ENCODE assay signal across 1 cellular context in genomic region chr11:57741132-57742086, GRCh38.
TF ChIP-seq lines count a peak whose summit lies in the region.

A gene with protein sequence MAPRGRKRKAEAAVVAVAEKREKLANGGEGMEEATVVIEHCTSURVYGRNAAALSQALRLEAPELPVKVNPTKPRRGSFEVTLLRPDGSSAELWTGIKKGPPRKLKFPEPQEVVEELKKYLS (plus strand): TSS chr11:57741491. CDS start chr11:57741596, 105 bp downstream.

TF ChIP-seq in WTC11, 78 proteins besides CTCF, POLR2A, EP300 and RAD21 (continued from another document):
- TF ChIP-seq KAT7 (CRISPR knock-in tag; IDR thresholded peaks at IDR 0.05; ENCODE audit: borderline replicate concordance) (peak; percentile 94; the same call in 1 of the 2 replicates), ATF2 (CRISPR knock-in tag; IDR thresholded peaks at IDR 0.05; ENCODE audit: borderline replicate concordance, low read depth) (no peak), ETV6 (CRISPR knock-in tag; IDR thresholded peaks at IDR 0.05) (peak; percentile 99), ERG (CRISPR knock-in tag; IDR thresholded peaks at IDR 0.05) (no peak; the same call in 1 of the 2 replicates), ZNF281 (CRISPR knock-in tag; IDR thresholded peaks at IDR 0.05) (peak; percentile 57; the same call in 1 of the 2 replicates), E2F4 (CRISPR knock-in tag; IDR thresholded peaks at IDR 0.05; ENCODE audit: borderline replicate concordance, low read depth) (peak; percentile 92), RORB (CRISPR knock-in tag; IDR thresholded peaks at IDR 0.05) (no peak), MAX (CRISPR knock-in tag; IDR thresholded peaks at IDR 0.05) (peak; percentile 98), MYBL2 (CRISPR knock-in tag; IDR thresholded peaks at IDR 0.05) (peak; percentile 96), ZNF219 (CRISPR knock-in tag; IDR thresholded peaks at IDR 0.05; ENCODE audit: borderline replicate concordance) (no peak; the same call in 1 of the 2 replicates), PRDM15 (CRISPR knock-in tag; IDR thresholded peaks at IDR 0.05) (no peak), OVOL2 (CRISPR knock-in tag; IDR thresholded peaks at IDR 0.05; ENCODE audit: borderline replicate concordance) (0 out of 2 replicates have a peak, but pooled peaks have one; percentile 54), ATF3 (CRISPR knock-in tag; conservative IDR thresholded peaks at IDR 0.05) (no peak), NFATC4 (CRISPR knock-in tag; IDR thresholded peaks at IDR 0.05) (peak; percentile 73; the same call in 1 of the 2 replicates), NR2C2 (CRISPR knock-in tag; IDR thresholded peaks at IDR 0.05) (no peak), SOX15 (CRISPR knock-in tag; IDR thresholded peaks at IDR 0.05) (no peak), ZNF423 (CRISPR knock-in tag; IDR thresholded peaks at IDR 0.05) (no peak), TCF7 (CRISPR knock-in tag; IDR thresholded peaks at IDR 0.05; ENCODE audit: low read depth) (peak; percentile 91; the same call in 1 of the 2 replicates), GTF2I (CRISPR knock-in tag; conservative IDR thresholded peaks at IDR 0.05) (no peak), ZNF512 (CRISPR knock-in tag; IDR thresholded peaks at IDR 0.05; ENCODE audit: borderline replicate concordance) (no peak), PRRX2 (CRISPR knock-in tag; IDR thresholded peaks at IDR 0.05) (peak; percentile 78), NFYB (CRISPR knock-in tag; conservative IDR thresholded peaks at IDR 0.05; ENCODE audit: low read depth) (peak; percentile 38; the same call in 1 of the 2 replicates), GRHL2 (CRISPR knock-in tag; IDR thresholded peaks at IDR 0.05; ENCODE audit: insufficient replicate concordance, severe bottlenecking) (no peak), FOXJ3 (CRISPR knock-in tag; IDR thresholded peaks at IDR 0.05; ENCODE audit: borderline replicate concordance) (0 out of 2 replicates have a peak, but pooled peaks have one; percentile 51), GABPB1 (CRISPR knock-in tag; IDR thresholded peaks at IDR 0.05) (peak; percentile 82), HMGA2 (CRISPR knock-in tag; IDR thresholded peaks at IDR 0.05) (no peak; the same call in 1 of the 2 replicates), PREB (CRISPR knock-in tag; IDR thresholded peaks at IDR 0.05; ENCODE audit: borderline replicate concordance) (no peak)
- TF ChIP-seq, protein P1, sequence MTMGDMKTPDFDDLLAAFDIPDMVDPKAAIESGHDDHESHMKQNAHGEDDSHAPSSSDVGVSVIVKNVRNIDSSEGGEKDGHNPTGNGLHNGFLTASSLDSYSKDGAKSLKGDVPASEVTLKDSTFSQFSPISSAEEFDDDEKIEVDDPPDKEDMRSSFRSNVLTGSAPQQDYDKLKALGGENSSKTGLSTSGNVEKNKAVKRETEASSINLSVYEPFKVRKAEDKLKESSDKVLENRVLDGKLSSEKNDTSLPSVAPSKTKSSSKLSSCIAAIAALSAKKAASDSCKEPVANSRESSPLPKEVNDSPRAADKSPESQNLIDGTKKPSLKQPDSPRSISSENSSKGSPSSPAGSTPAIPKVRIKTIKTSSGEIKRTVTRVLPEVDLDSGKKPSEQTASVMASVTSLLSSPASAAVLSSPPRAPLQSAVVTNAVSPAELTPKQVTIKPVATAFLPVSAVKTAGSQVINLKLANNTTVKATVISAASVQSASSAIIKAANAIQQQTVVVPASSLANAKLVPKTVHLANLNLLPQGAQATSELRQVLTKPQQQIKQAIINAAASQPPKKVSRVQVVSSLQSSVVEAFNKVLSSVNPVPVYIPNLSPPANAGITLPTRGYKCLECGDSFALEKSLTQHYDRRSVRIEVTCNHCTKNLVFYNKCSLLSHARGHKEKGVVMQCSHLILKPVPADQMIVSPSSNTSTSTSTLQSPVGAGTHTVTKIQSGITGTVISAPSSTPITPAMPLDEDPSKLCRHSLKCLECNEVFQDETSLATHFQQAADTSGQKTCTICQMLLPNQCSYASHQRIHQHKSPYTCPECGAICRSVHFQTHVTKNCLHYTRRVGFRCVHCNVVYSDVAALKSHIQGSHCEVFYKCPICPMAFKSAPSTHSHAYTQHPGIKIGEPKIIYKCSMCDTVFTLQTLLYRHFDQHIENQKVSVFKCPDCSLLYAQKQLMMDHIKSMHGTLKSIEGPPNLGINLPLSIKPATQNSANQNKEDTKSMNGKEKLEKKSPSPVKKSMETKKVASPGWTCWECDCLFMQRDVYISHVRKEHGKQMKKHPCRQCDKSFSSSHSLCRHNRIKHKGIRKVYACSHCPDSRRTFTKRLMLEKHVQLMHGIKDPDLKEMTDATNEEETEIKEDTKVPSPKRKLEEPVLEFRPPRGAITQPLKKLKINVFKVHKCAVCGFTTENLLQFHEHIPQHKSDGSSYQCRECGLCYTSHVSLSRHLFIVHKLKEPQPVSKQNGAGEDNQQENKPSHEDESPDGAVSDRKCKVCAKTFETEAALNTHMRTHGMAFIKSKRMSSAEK (CRISPR knock-in tag; IDR thresholded peaks at IDR 0.05; ENCODE audit: borderline replicate concordance) = peak; percentile 61; the same call in 1 of the 2 replicates
- TF ChIP-seq, protein P2, sequence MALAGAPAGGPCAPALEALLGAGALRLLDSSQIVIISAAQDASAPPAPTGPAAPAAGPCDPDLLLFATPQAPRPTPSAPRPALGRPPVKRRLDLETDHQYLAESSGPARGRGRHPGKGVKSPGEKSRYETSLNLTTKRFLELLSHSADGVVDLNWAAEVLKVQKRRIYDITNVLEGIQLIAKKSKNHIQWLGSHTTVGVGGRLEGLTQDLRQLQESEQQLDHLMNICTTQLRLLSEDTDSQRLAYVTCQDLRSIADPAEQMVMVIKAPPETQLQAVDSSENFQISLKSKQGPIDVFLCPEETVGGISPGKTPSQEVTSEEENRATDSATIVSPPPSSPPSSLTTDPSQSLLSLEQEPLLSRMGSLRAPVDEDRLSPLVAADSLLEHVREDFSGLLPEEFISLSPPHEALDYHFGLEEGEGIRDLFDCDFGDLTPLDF (CRISPR knock-in tag; IDR thresholded peaks at IDR 0.05) = no peak
